1 cellular context compared by ENCODE assay signal in the genomic region with DNA sequence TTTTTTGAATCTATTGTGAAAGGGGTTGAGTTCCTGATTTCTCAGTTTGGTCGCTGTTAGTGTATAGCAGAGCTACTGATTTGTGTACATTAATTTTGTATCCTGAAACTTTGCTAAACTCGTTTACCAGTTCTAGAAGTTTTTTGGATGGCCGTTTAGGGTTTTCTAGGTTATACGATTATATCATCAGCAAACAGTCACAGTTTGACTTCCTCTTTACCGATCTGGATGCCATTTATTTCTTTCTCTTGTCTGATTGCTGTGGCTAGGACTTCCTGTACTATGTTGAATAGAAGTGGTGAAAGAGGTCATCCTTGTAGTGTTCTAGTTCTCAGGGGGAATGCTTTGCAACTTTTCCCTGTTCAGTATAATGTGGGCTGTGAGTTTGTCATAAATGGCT.
TF ChIP-seq lines count a peak whose summit lies in the region.

No MANE protein-coding gene starts in this region.

TF ChIP-seq in K562, 482 proteins besides CTCF, POLR2A, EP300 and RAD21:
- TF ChIP-seq ZNF780A (CRISPR knock-in tag; IDR thresholded peaks at IDR 0.05) (no peak), MTA2 (IDR thresholded peaks at IDR 0.05; ENCODE audit: low read depth) (no peak), ZNF280B (CRISPR knock-in tag; IDR thresholded peaks at IDR 0.05) (no peak), DNMT1 (IDR thresholded peaks at IDR 0.05) (no peak), ELK1 (CRISPR knock-in tag; IDR thresholded peaks at IDR 0.05) (no peak), ELF1 (tag; IDR thresholded peaks at IDR 0.05) (no peak), MYC (IDR thresholded peaks at IDR 0.05; ENCODE audit: low read depth, low read length) (no peak), MYC (CRISPR knock-in tag; IDR thresholded peaks at IDR 0.05; ENCODE audit: borderline replicate concordance, low read depth) (no peak), CC2D1A (IDR thresholded peaks at IDR 0.05) (0 out of 2 replicates have a peak, but pooled peaks have one; percentile 16), ZNF311 (CRISPR knock-in tag; IDR thresholded peaks at IDR 0.05) (peak; percentile 29; the same call in 1 of the 2 replicates), CGGBP1 (CRISPR knock-in tag; IDR thresholded peaks at IDR 0.05) (no peak), ZC3H4 (CRISPR knock-in tag; IDR thresholded peaks at IDR 0.05; ENCODE audit: borderline replicate concordance) (no peak), CBX2 (IDR thresholded peaks at IDR 0.05; ENCODE audit: insufficient read depth, low read length, poor library complexity, severe bottlenecking) (no peak), SRSF1 (IDR thresholded peaks at IDR 0.05; ENCODE audit: low read depth, low read length) (no peak), SPI1 (IDR thresholded peaks at IDR 0.05; ENCODE audit: borderline replicate concordance, low read depth, low read length) (peak; percentile 55), FOXA3 (CRISPR knock-in tag; conservative IDR thresholded peaks at IDR 0.05 in 1 of 2, IDR thresholded peaks at IDR 0.05 in 1 of 2) (peak in 1 of 2 experiments; percentile 42; a peak in 1 of 4 replicates), TRIM24 (IDR thresholded peaks at IDR 0.05) (peak in 1 of 2 experiments; percentile 37; a peak in 1 of 4 replicates)
